In genomic region chr2:207768891-207769596, GRCh38 we compare ENCODE assay signal across 8 cellular contexts. TPM values are rescaled to one million over a fixed set of nuclear protein-coding genes. Genes with fewer than 3 reads are reported as not detected.
A peak's percentile ranks its signal among the peaks of the same experiment; 100 is the strongest.
DNase-seq lines count a peak whose midpoint lies in the region; ATAC-seq and TF ChIP-seq lines count a peak whose summit lies in the region.

No MANE protein-coding gene starts in this region.

- DNase-seq in NCI-H82 (lab: John Stamatoyannopoulos, UW) = peak; percentile 69
- DNase-seq in NCI-H82 treated with DMSO at 0.1 percent for 48 hours (lab: John Stamatoyannopoulos, UW; ENCODE audit: unreplicated experiment) = no peak
- DNase-seq in HCT116 (ENCODE audit: low read depth, low spot score) = no peak
- peak; percentile 24 for DNase-seq in NAMALWA (ENCODE audit: low spot score)
- DNase-seq in activated naive CD4-positive, alpha-beta T cell treated with Interleukin-2 at 50 U/mL for 16 hours = peak; percentile 25
- DNase-seq in left cardiac atrium = peak; percentile 38
- DNase-seq in retina = peak; percentile 72

- H3K4me3 ChIP-seq in HCT116 (replicated peaks in 1 of 2; ENCODE audit: low read depth in 1 of 2, low read length in 2 of 2) = peak overlapping the region; percentile 69 to 83

- H3K27ac ChIP-seq in HCT116 (ENCODE audit: low read depth, low read length) = peak overlapping the region; percentile 73

- ATAC-seq in HCT116 = peak; percentile 14
- peak; percentile 2 to 7 for ATAC-seq in left cardiac atrium
- ATAC-seq in GM21367 (IDR thresholded peaks at IDR 0.05; ENCODE audit: unreplicated experiment) = no peak

- H3K4me2 ChIP-seq in HCT116 (ENCODE audit: low read length) = peak overlapping the region; percentile 97

- no peak for TF ChIP-seq CTCF in HCT116 (IDR thresholded peaks at IDR 0.05 in 2 of 3, conservative IDR thresholded peaks at IDR 0.05 in 1 of 3; ENCODE audit: borderline replicate concordance in 1 of 3, insufficient read depth in 1 of 3, low read depth in 2 of 3, low read length in 2 of 3)

- H4K20me1 ChIP-seq in HCT116 (ENCODE audit: insufficient read depth) = no peaks in the 10 kb centered on the region

- no peak for TF ChIP-seq POLR2A in HCT116 (IDR thresholded peaks at IDR 0.05; ENCODE audit: borderline replicate concordance, extremely low read depth, insufficient read depth, insufficient read length)

- H3K36me3 ChIP-seq in HCT116 (ENCODE audit: control insufficient read depth in 1 of 2, insufficient read depth in 2 of 2, low read length in 2 of 2) = peaks cover 0 to 7% of the 10 kb centered on the region in 2 experiments; a peak in 2 of 4 replicates

- intact Hi-C loops in HCT116 (cut with micrococcal nuclease) = loop anchor here (1.0 kb wide), 2 partner anchors 204 to 271 kb away; no protein-coding TSS in a partner anchor
- intact Hi-C loops in left cardiac atrium (cut with DNase I) = loop anchor here (2.0 to 10.0 kb wide), 4 partner anchors 203 to 266 kb away; no protein-coding TSS in a partner anchor

- H3K79me2 ChIP-seq in HCT116 (ENCODE audit: insufficient read depth, low read length) = peaks cover 12% of the 10 kb centered on the region; the same call in 1 of the 2 replicates

- CTCF ChIA-PET in HCT116 (lab: Charles Lee) = interaction anchor here (0.6 to 1.8 kb wide), 4 partner anchors 23 to 272 kb away, joined by 3 to 7 read pairs (median 4); no protein-coding TSS in a partner anchor

- no peaks in the 10 kb centered on the region for H3K27me3 ChIP-seq in HCT116 (ENCODE audit: insufficient read depth, low read length)

- RAD21 ChIA-PET in HCT116 (lab: Charles Lee; ENCODE audit: low non-redundant PET in 1 of 2, low total read pairs in 2 of 2, uncharacterized antibody in 2 of 2, unreplicated experiment in 2 of 2) = interaction anchor here in 1 of 2 experiments (1.1 kb wide), 1 partner anchor 23 kb away, joined by 3 read pairs; no protein-coding TSS in a partner anchor

- BruUV-seq in HCT116 (replicated peaks; lab: Mats Ljungman, UMichigan) = TSS peak; percentile 18

- TF ChIP-seq RAD21 in HCT116 (IDR thresholded peaks at IDR 0.05; ENCODE audit: low read depth) = no peak

- POLR2A ChIA-PET in HCT116 (lab: Charles Lee) = interaction anchor here (0.6 to 1.4 kb wide), 2 partner anchors 23 to 53 kb away, joined by 3 to 8 read pairs; no protein-coding TSS in a partner anchor

- no peaks in the 10 kb centered on the region for H3K9me2 ChIP-seq in HCT116 (ENCODE audit: insufficient read depth)

- peaks cover 4 to 16% of the 10 kb centered on the region in 2 experiments; a peak in 3 of 4 replicates for H3K4me1 ChIP-seq in HCT116 (ENCODE audit: control insufficient read depth in 1 of 2, insufficient read depth in 2 of 2, low read length in 2 of 2)

- H3K9ac ChIP-seq in HCT116 (ENCODE audit: low read length) = peak overlapping the region; percentile 84

- H2AFZ ChIP-seq in HCT116 (ENCODE audit: low read depth, low read length, poor library complexity, severe bottlenecking) = no peak overlapping the region

- no peaks in the 10 kb centered on the region for H3K9me3 ChIP-seq in HCT116 (ENCODE audit: control insufficient read depth in 1 of 2, insufficient read depth in 1 of 2, low read depth in 1 of 2, low read length in 2 of 2)

TF ChIP-seq in HCT116, 20 proteins besides CTCF, POLR2A, EP300 and RAD21:
- TF ChIP-seq, protein P1, sequence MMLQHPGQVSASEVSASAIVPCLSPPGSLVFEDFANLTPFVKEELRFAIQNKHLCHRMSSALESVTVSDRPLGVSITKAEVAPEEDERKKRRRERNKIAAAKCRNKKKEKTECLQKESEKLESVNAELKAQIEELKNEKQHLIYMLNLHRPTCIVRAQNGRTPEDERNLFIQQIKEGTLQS (IDR thresholded peaks at IDR 0.05) = no peak
- no peak for TF ChIP-seq EZH2phosphoT487 (IDR thresholded peaks at IDR 0.05; ENCODE audit: borderline replicate concordance)
- TF ChIP-seq, protein P2, sequence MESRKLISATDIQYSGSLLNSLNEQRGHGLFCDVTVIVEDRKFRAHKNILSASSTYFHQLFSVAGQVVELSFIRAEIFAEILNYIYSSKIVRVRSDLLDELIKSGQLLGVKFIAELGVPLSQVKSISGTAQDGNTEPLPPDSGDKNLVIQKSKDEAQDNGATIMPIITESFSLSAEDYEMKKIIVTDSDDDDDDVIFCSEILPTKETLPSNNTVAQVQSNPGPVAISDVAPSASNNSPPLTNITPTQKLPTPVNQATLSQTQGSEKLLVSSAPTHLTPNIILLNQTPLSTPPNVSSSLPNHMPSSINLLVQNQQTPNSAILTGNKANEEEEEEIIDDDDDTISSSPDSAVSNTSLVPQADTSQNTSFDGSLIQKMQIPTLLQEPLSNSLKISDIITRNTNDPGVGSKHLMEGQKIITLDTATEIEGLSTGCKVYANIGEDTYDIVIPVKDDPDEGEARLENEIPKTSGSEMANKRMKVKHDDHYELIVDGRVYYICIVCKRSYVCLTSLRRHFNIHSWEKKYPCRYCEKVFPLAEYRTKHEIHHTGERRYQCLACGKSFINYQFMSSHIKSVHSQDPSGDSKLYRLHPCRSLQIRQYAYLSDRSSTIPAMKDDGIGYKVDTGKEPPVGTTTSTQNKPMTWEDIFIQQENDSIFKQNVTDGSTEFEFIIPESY (IDR thresholded peaks at IDR 0.05; ENCODE audit: extremely low read depth, insufficient replicate concordance, low read length) = no peak
- no peak for TF ChIP-seq CBX3 (IDR thresholded peaks at IDR 0.05; ENCODE audit: low read depth)
- TF ChIP-seq POLR2AphosphoS5 (IDR thresholded peaks at IDR 0.05; ENCODE audit: low read depth, low read length) = no peak
- no peak for TF ChIP-seq ELF1 (IDR thresholded peaks at IDR 0.05; ENCODE audit: borderline replicate concordance, low read depth)
- TF ChIP-seq ZFX (IDR thresholded peaks at IDR 0.05) = no peak
- TF ChIP-seq SIN3A (IDR thresholded peaks at IDR 0.05; ENCODE audit: low read depth) = no peak
- no peak for TF ChIP-seq JUND (IDR thresholded peaks at IDR 0.05)
- no peak for TF ChIP-seq SRF (IDR thresholded peaks at IDR 0.05; ENCODE audit: low read depth)
- TF ChIP-seq CEBPB (IDR thresholded peaks at IDR 0.05; ENCODE audit: low read depth) = no peak
- TF ChIP-seq FOSL1 (IDR thresholded peaks at IDR 0.05; ENCODE audit: low read depth) = no peak
- no peak for TF ChIP-seq ZNF274 (IDR thresholded peaks at IDR 0.05; ENCODE audit: low read depth, low read length)
- TF ChIP-seq EZH2 (IDR thresholded peaks at IDR 0.05) = no peak
- no peak for TF ChIP-seq YY1 (IDR thresholded peaks at IDR 0.05; ENCODE audit: extremely low read depth, insufficient replicate concordance, low read depth, low read length)
- no peak for TF ChIP-seq TCF7L2 (IDR thresholded peaks at IDR 0.05; ENCODE audit: borderline replicate concordance, extremely low read depth, insufficient read depth, insufficient read length)
- TF ChIP-seq REST (IDR thresholded peaks at IDR 0.05; ENCODE audit: low read depth) = no peak
- TF ChIP-seq SP1 (IDR thresholded peaks at IDR 0.05; ENCODE audit: low read depth) = no peak
- no peak for TF ChIP-seq EGR1 (IDR thresholded peaks at IDR 0.05; ENCODE audit: low read depth)

RNA-seq across cellular contexts. Expression of gene FZD5, which starts 0.7 kb away (rescaled TPM):
- 9.0 TPM for total RNA-seq in HCT116 (2021; ENCODE audit: unreplicated experiment)
- 4.0 and 4.5 TPM in 2 replicates for polyA plus RNA-seq in HCT116 (2012)
- 1 to 10 TPM; 4.9 to 5.0 TPM for total RNA-seq in left cardiac atrium

RNA-seq across cellular contexts. Expression of gene CCNYL1, which starts 57.6 kb away (rescaled TPM):
- total RNA-seq in HCT116 (2021; ENCODE audit: unreplicated experiment) = 14.9 TPM
- polyA plus RNA-seq in HCT116 (2012) = 4.7 and 6.2 TPM in 2 replicates
- total RNA-seq in left cardiac atrium = 10 to 100 TPM; 10.5 to 20.4 TPM

Comparison
In these comparisons a context has a peak if more than half of its experiments do, and no peak if none do; other contexts are left out.
1. DNase-seq: peak in NCI-H82 (single experiment), NAMALWA (single experiment), activated naive CD4-positive, alpha-beta T cell treated with Interleukin-2 at 50 U/mL for 16 hours (single experiment), left cardiac atrium (single experiment) and retina (single experiment); none in NCI-H82 treated with DMSO at 0.1 percent for 48 hours (single experiment) and HCT116 (single experiment).